In genomic region chr6:32413427-32414047, GRCh38 we compare ENCODE assay signal across 8 cellular contexts. TPM values are rescaled to one million over a fixed set of nuclear protein-coding genes. Genes with fewer than 3 reads are reported as not detected.
DNase-seq lines count a peak whose midpoint lies in the region; ATAC-seq and TF ChIP-seq lines count a peak whose summit lies in the region.

No MANE protein-coding gene starts in this region.

- H3K4me3 ChIP-seq in Karpas-422 (ENCODE audit: low read length), result no peak overlapping the region
- H3K4me3 ChIP-seq in foreskin fibroblast (ENCODE audit: low read depth in 1 of 2, low read length in 2 of 2), result no peak overlapping the region

- intact Hi-C loops in activated T-helper 2 cell treated with anti-CD3 and anti-CD28 coated beads, Interferon-gamma antibody, Interleukin-2, Interleukin-4, amounts not matched to agents 10 μg/mL and 5 μg/mL and 100 μg/mL, durations not matched to agents 14 hours and 24 hours and 36 hours (cut with micrococcal nuclease), result loop anchor here (1.0 to 10.0 kb wide), 2 partner anchors 169 to 287 kb away; no protein-coding TSS in a partner anchor

- H3K9ac ChIP-seq in Karpas-422 (ENCODE audit: low read length), result peak overlapping the region; percentile 37; the same call in 1 of the 2 replicates

- no peaks in the 10 kb centered on the region for H3K36me3 ChIP-seq in Karpas-422 (ENCODE audit: insufficient read depth, low read length)

- DNase-seq in Daoy (ENCODE audit: low read depth) (peak; percentile 87), Karpas-422 (peak; percentile 91), RPMI8226 (peak; percentile 65), foreskin fibroblast (peak; percentile 62 to 87), non-pigmented ciliary epithelial cell (ENCODE audit: low read depth) (peak; percentile 28), substantia nigra (lab: John Stamatoyannopoulos, UW) (peak in 46 of 49 donors; percentile 3 to 79 (median 50))
- peak; percentile 67 for DNase-seq in activated T-helper 2 cell treated with anti-CD3 and anti-CD28 coated beads, Interferon-gamma antibody, Interleukin-2, Interleukin-4, amounts not matched to agents 10 μg/mL and 5 μg/mL and 100 μg/mL, durations not matched to agents 14 hours and 24 hours and 36 hours (ENCODE audit: low spot score)

- peak overlapping the region; percentile 31 for H3K4me2 ChIP-seq in Karpas-422 (ENCODE audit: low read depth, low read length, poor library complexity, severe bottlenecking)

- no peaks in the 10 kb centered on the region for H3K36me3 Mint-ChIP-seq in activated T-helper 2 cell treated with anti-CD3 and anti-CD28 coated beads, Interferon-gamma antibody, Interleukin-2, Interleukin-4, amounts not matched to agents 10 μg/mL and 5 μg/mL and 100 μg/mL, durations not matched to agents 14 hours and 24 hours and 36 hours (ENCODE audit: low read depth)

- H3K27me3 ChIP-seq in Karpas-422 (ENCODE audit: low read length), result no peaks in the 10 kb centered on the region

- H3K4me1 Mint-ChIP-seq in activated T-helper 2 cell treated with anti-CD3 and anti-CD28 coated beads, Interferon-gamma antibody, Interleukin-2, Interleukin-4, amounts not matched to agents 10 μg/mL and 5 μg/mL and 100 μg/mL, durations not matched to agents 14 hours and 24 hours and 36 hours (ENCODE audit: low read depth), result peaks cover 10% of the 10 kb centered on the region

- H3K9me3 Mint-ChIP-seq in activated T-helper 2 cell treated with anti-CD3 and anti-CD28 coated beads, Interferon-gamma antibody, Interleukin-2, Interleukin-4, amounts not matched to agents 10 μg/mL and 5 μg/mL and 100 μg/mL, durations not matched to agents 14 hours and 24 hours and 36 hours, result no peaks in the 10 kb centered on the region

- peaks cover 49% of the 10 kb centered on the region for H3K27me3 Mint-ChIP-seq in activated T-helper 2 cell treated with anti-CD3 and anti-CD28 coated beads, Interferon-gamma antibody, Interleukin-2, Interleukin-4, amounts not matched to agents 10 μg/mL and 5 μg/mL and 100 μg/mL, durations not matched to agents 14 hours and 24 hours and 36 hours (ENCODE audit: low read depth)

- TF ChIP-seq CTCF in foreskin fibroblast (IDR thresholded peaks at IDR 0.05; ENCODE audit: low read depth, low read length), result peak; percentile 91

- 0 out of 2 replicates have a peak overlapping the region, but pooled peaks have one; percentile 59 for H2AFZ ChIP-seq in Karpas-422 (ENCODE audit: low read length)

- H3K4me3 Mint-ChIP-seq in activated T-helper 2 cell treated with anti-CD3 and anti-CD28 coated beads, Interferon-gamma antibody, Interleukin-2, Interleukin-4, amounts not matched to agents 10 μg/mL and 5 μg/mL and 100 μg/mL, durations not matched to agents 14 hours and 24 hours and 36 hours (ENCODE audit: low read depth), result no peak overlapping the region

- H3K9me3 ChIP-seq in Karpas-422 (ENCODE audit: low read length), result no peaks in the 10 kb centered on the region

- no peak overlapping the region for H3K27ac ChIP-seq in Karpas-422 (ENCODE audit: low read length)
- H3K27ac ChIP-seq in substantia nigra (ENCODE audit: low read depth, low read length, poor library complexity, severe bottlenecking), result no peak overlapping the region

- ATAC-seq in HG03571 (IDR thresholded peaks at IDR 0.05; ENCODE audit: unreplicated experiment), result no peak

- no peaks in the 10 kb centered on the region for H4K20me1 ChIP-seq in Karpas-422 (ENCODE audit: insufficient read depth, low read depth, low read length)

- no peaks in the 10 kb centered on the region for H3K9me2 ChIP-seq in Karpas-422 (replicated peaks; ENCODE audit: insufficient read depth, low read length)

- peaks cover 17% of the 10 kb centered on the region for H3K4me1 ChIP-seq in Karpas-422 (ENCODE audit: low read length)

- H3K79me2 ChIP-seq in Karpas-422 (ENCODE audit: low read length), result no peaks in the 10 kb centered on the region

- H3K27ac Mint-ChIP-seq in activated T-helper 2 cell treated with anti-CD3 and anti-CD28 coated beads, Interferon-gamma antibody, Interleukin-2, Interleukin-4, amounts not matched to agents 10 μg/mL and 5 μg/mL and 100 μg/mL, durations not matched to agents 14 hours and 24 hours and 36 hours, result no peak overlapping the region

RNA-seq across cellular contexts. Expression of gene BTNL2, which starts 6.6 kb away (rescaled TPM):
- total RNA-seq in Daoy (2014; rRNA removed; shearing (Covaris generic)), result not detected in 2 replicates
- not detected in 2 replicates for total RNA-seq in Karpas-422 (2014; rRNA removed; shearing (Covaris generic); ENCODE audit: low replicate concordance)
- total RNA-seq in activated T-helper 2 cell treated with anti-CD3 and anti-CD28 coated beads, Interferon-gamma antibody, Interleukin-2, Interleukin-4, amounts not matched to agents 10 μg/mL and 5 μg/mL and 100 μg/mL, durations not matched to agents 14 hours and 24 hours and 36 hours, result not detected in 2 replicates

RNA-seq across cellular contexts. Expression of gene HLA-DRA, which starts 26.1 kb away (rescaled TPM):
- 0.46 and 2.2 TPM in 2 replicates for total RNA-seq in Daoy (2014; rRNA removed; shearing (Covaris generic))
- total RNA-seq in Karpas-422 (2014; rRNA removed; shearing (Covaris generic); ENCODE audit: low replicate concordance), result 1,241 and 1,934 TPM in 2 replicates
- 20.8 and 23.7 TPM in 2 replicates for total RNA-seq in activated T-helper 2 cell treated with anti-CD3 and anti-CD28 coated beads, Interferon-gamma antibody, Interleukin-2, Interleukin-4, amounts not matched to agents 10 μg/mL and 5 μg/mL and 100 μg/mL, durations not matched to agents 14 hours and 24 hours and 36 hours

RNA-seq across cellular contexts. Expression of gene TSBP1, which starts 41.8 kb away (rescaled TPM):
- total RNA-seq in Daoy (2014; rRNA removed; shearing (Covaris generic)), result not detected in 2 replicates
- not detected in 2 replicates for total RNA-seq in Karpas-422 (2014; rRNA removed; shearing (Covaris generic); ENCODE audit: low replicate concordance)
- total RNA-seq in activated T-helper 2 cell treated with anti-CD3 and anti-CD28 coated beads, Interferon-gamma antibody, Interleukin-2, Interleukin-4, amounts not matched to agents 10 μg/mL and 5 μg/mL and 100 μg/mL, durations not matched to agents 14 hours and 24 hours and 36 hours, result not detected in 2 replicates

Comparison
In these comparisons a context has a peak if more than half of its experiments do, and no peak if none do; other contexts are left out.
1. DNase-seq: peak in every context shown above with its lines; median percentile 91 in Karpas-422; 87 in Daoy; 74 in foreskin fibroblast; 67 in activated T-helper 2 cell treated with anti-CD3 and anti-CD28 coated beads, Interferon-gamma antibody, Interleukin-2, Interleukin-4, amounts not matched to agents 10 μg/mL and 5 μg/mL and 100 μg/mL, durations not matched to agents 14 hours and 24 hours and 36 hours; 65 in RPMI8226; 50 in substantia nigra; 28 in non-pigmented ciliary epithelial cell.
2. RNA of gene HLA-DRA, which starts 26.1 kb away (total RNA-seq): 1,241 to 1,934 TPM in Karpas-422; 20.8 to 23.7 TPM in activated T-helper 2 cell treated with anti-CD3 and anti-CD28 coated beads, Interferon-gamma antibody, Interleukin-2, Interleukin-4, amounts not matched to agents 10 μg/mL and 5 μg/mL and 100 μg/mL, durations not matched to agents 14 hours and 24 hours and 36 hours and 0.46 to 2.2 TPM in Daoy; every median in the first group is over 10 times any median in the second.